ENCODE assay signal across 18 cellular contexts in genomic region chr15:62612771-62613170, GRCh38.
DNase-seq lines count a peak whose midpoint lies in the region; ATAC-seq, FAIRE-seq and TF ChIP-seq lines count a peak whose summit lies in the region.
"Had no signal": no experiment of that assay in that cellular context is flagged by ENCODE, and none has a peak within 500 bp of the region (broad histone marks: within the 10 kb centered on the region; RNA-seq: fewer than 3 reads in every experiment).

No MANE protein-coding gene starts in this region.

- BruUV-seq in HepG2 (replicated peaks; lab: Mats Ljungman, UMichigan), result no TSS peak

- in situ Hi-C loops in HepG2 (cut with HindIII; ENCODE audit: extremely low pct_ligation_motif_present, low pct_unique_long_range_greater_than_20kb), result no loop called here

- no peak overlapping the region for H3K27ac Mint-ChIP-seq in astrocyte (ENCODE audit: unreplicated experiment)
- no peak overlapping the region for H3K27ac Mint-ChIP-seq in T-helper 2 cell treated with Interferon-gamma antibody and Interleukin-4, amounts not matched to agents 5 μg/mL and 100 μg/mL, for 36 hours
- H3K27ac Mint-ChIP-seq: CD4-positive, alpha-beta T cell had no signal

- no peak for TF ChIP-seq POLR2A in HepG2 (IDR thresholded peaks at IDR 0.05; ENCODE audit: insufficient read depth in 1 of 2, low read depth in 2 of 2, low read length in 2 of 2)
- TF ChIP-seq POLR2A in right lobe of liver (IDR thresholded peaks at IDR 0.05), result no peak
- no peak for TF ChIP-seq POLR2A in upper lobe of left lung (IDR thresholded peaks at IDR 0.05)

- H3K79me2 ChIP-seq in HepG2 (ENCODE audit: insufficient read depth, low read length) (no peaks in the 10 kb centered on the region), astrocyte (ENCODE audit: insufficient read depth, low read length) (no peaks in the 10 kb centered on the region)

- no peaks in the 10 kb centered on the region for H3K27me3 ChIP-seq in HepG2 (ENCODE audit: control insufficient read depth in 1 of 2, insufficient read depth in 2 of 2, low read length in 2 of 2)
- no peaks in the 10 kb centered on the region for H3K27me3 ChIP-seq in right lobe of liver
- no peaks in the 10 kb centered on the region for H3K27me3 ChIP-seq in astrocyte (ENCODE audit: insufficient read depth, low read length)
- H3K27me3 ChIP-seq in upper lobe of left lung, result no peaks in the 10 kb centered on the region
- H3K27me3 ChIP-seq: BLaER1 treated with 17β-estradiol and CSF1 and Interleukin-3, amounts not matched to agents 10 nM and 100 nM had no signal

- FAIRE-seq in HepG2 (lab: Jason Lieb, UNC) (peak; percentile 48), astrocyte (lab: Jason Lieb, UNC) (no peak)
- FAIRE-seq: GM12892, H54 had no signal

- TF ChIP-seq CTCF in HepG2 (CRISPR knock-in tag; IDR thresholded peaks at IDR 0.05), result no peak
- TF ChIP-seq CTCF in right lobe of liver (IDR thresholded peaks at IDR 0.05), result no peak
- TF ChIP-seq CTCF in astrocyte (IDR thresholded peaks at IDR 0.05; ENCODE audit: insufficient read depth, low read depth, low read length), result no peak
- TF ChIP-seq CTCF in upper lobe of left lung (IDR thresholded peaks at IDR 0.05), result no peak

- 96% methylated on average over 2 of the region's 2 CpGs for WGBS in HepG2 (ENCODE audit: low lambda C conversion rate)
- WGBS in right lobe of liver (ENCODE audit: insufficient coverage, low coverage, low lambda C conversion rate, missing lambda C conversion rate), result 91% methylated on average over 2 of the region's 2 CpGs
- WGBS in upper lobe of left lung, 2 donors, result 94 to 96% methylated on average over 2 of the region's 2 CpGs

- H3K27ac ChIP-seq in HepG2 (ENCODE audit: extremely low read length, insufficient read depth, low read length) (no peak overlapping the region), right lobe of liver (no peak overlapping the region), astrocyte (ENCODE audit: low read depth, low read length) (no peak overlapping the region), upper lobe of left lung (no peak overlapping the region)
- H3K27ac ChIP-seq: BLaER1 treated with 17β-estradiol and CSF1 and Interleukin-3, amounts not matched to agents 10 nM and 100 nM; GM23248 had no signal

- H2AFZ ChIP-seq in HepG2 (ENCODE audit: low read length), result no peak overlapping the region
- no peak overlapping the region for H2AFZ ChIP-seq in astrocyte (ENCODE audit: low read depth, low read length)
- H2AFZ ChIP-seq: GM23248 had no signal

- CTCF ChIA-PET in HepG2 (lab: Yijun Ruan, JAX; ENCODE audit: low intra/inter-chr PET ratio, low total read pairs), result no interaction called here

- H3K36me3 Mint-ChIP-seq in astrocyte (ENCODE audit: low read depth, unreplicated experiment), result no peaks in the 10 kb centered on the region
- H3K36me3 Mint-ChIP-seq in T-helper 2 cell treated with Interferon-gamma antibody and Interleukin-4, amounts not matched to agents 5 μg/mL and 100 μg/mL, for 36 hours (ENCODE audit: low read depth), result no peaks in the 10 kb centered on the region

- TF ChIP-seq EP300 in HepG2 (IDR thresholded peaks at IDR 0.05; ENCODE audit: low read depth in 2 of 2, low read length in 2 of 2) (no peak), HepG2 (CRISPR knock-in tag; IDR thresholded peaks at IDR 0.05; ENCODE audit: borderline replicate concordance) (no peak), upper lobe of left lung (IDR thresholded peaks at IDR 0.05) (no peak)

- H3K4me3 ChIP-seq in HepG2 (replicated peaks in 1 of 3; ENCODE audit: insufficient read depth in 1 of 3, low read depth in 2 of 3, low read length in 3 of 3), result no peak overlapping the region
- H3K4me3 ChIP-seq in right lobe of liver, result no peak overlapping the region
- H3K4me3 ChIP-seq in astrocyte (ENCODE audit: insufficient read depth, low read depth, low read length), result no peak overlapping the region
- H3K4me3 ChIP-seq in upper lobe of left lung, result no peak overlapping the region
- H3K4me3 ChIP-seq: BLaER1 treated with 17β-estradiol and CSF1 and Interleukin-3, amounts not matched to agents 10 nM and 100 nM; GM23248 had no signal

- H3K9me3 ChIP-seq in HepG2 (ENCODE audit: low read length), result no peaks in the 10 kb centered on the region
- H3K9me3 ChIP-seq in right lobe of liver, result no peaks in the 10 kb centered on the region
- no peaks in the 10 kb centered on the region for H3K9me3 ChIP-seq in astrocyte (ENCODE audit: insufficient read depth, low read depth, low read length)
- H3K9me3 ChIP-seq in upper lobe of left lung, result no peaks in the 10 kb centered on the region
- H3K9me3 ChIP-seq: BLaER1 treated with 17β-estradiol and CSF1 and Interleukin-3, amounts not matched to agents 10 nM and 100 nM had no signal

- intact Hi-C loops in HepG2 (cut with micrococcal nuclease; ENCODE audit: unreplicated experiment), result no loop called here
- intact Hi-C loops in right lobe of liver (cut with DNase I), result no loop called here

- no peaks in the 10 kb centered on the region for H3K27me3 Mint-ChIP-seq in astrocyte (ENCODE audit: low read depth, unreplicated experiment)
- H3K27me3 Mint-ChIP-seq in T-helper 2 cell treated with Interferon-gamma antibody and Interleukin-4, amounts not matched to agents 5 μg/mL and 100 μg/mL, for 36 hours (ENCODE audit: low read depth), result no peaks in the 10 kb centered on the region

- H3K4me1 ChIP-seq in HepG2 (ENCODE audit: insufficient read depth, low read length) (no peaks in the 10 kb centered on the region), right lobe of liver (no peaks in the 10 kb centered on the region), astrocyte (ENCODE audit: insufficient read depth, low read length) (peaks cover 8% of the 10 kb centered on the region), upper lobe of left lung (no peaks in the 10 kb centered on the region)

- POLR2A ChIA-PET in HepG2 (lab: Yijun Ruan, JAX), result no interaction called here

- H3K4me2 ChIP-seq in HepG2 (ENCODE audit: low read depth, low read length) (no peak overlapping the region), astrocyte (ENCODE audit: low read length) (no peak overlapping the region)
- H3K4me2 ChIP-seq: BLaER1 treated with 17β-estradiol and CSF1 and Interleukin-3, amounts not matched to agents 10 nM and 100 nM had no signal

- H3K36me3 ChIP-seq in HepG2 (replicated peaks in 1 of 2; ENCODE audit: control insufficient read depth in 1 of 2, insufficient read depth in 2 of 2, low read length in 2 of 2), result no peaks in the 10 kb centered on the region
- H3K36me3 ChIP-seq in right lobe of liver, result no peaks in the 10 kb centered on the region
- no peaks in the 10 kb centered on the region for H3K36me3 ChIP-seq in astrocyte (ENCODE audit: insufficient read depth, low read length)
- no peaks in the 10 kb centered on the region for H3K36me3 ChIP-seq in upper lobe of left lung
- H3K36me3 ChIP-seq: BLaER1 treated with 17β-estradiol and CSF1 and Interleukin-3, amounts not matched to agents 10 nM and 100 nM had no signal

- ATAC-seq in HepG2 (no peak), right lobe of liver (no peak), upper lobe of left lung (ENCODE audit: low FRiP score in 2 of 2) (no peak), HG02759 (IDR thresholded peaks at IDR 0.05; ENCODE audit: unreplicated experiment) (no peak), HG03460 (IDR thresholded peaks at IDR 0.05; ENCODE audit: unreplicated experiment) (no peak)

- peaks cover 22% of the 10 kb centered on the region for H3K4me1 Mint-ChIP-seq in astrocyte (ENCODE audit: low read depth, unreplicated experiment)
- H3K4me1 Mint-ChIP-seq in T-helper 2 cell treated with Interferon-gamma antibody and Interleukin-4, amounts not matched to agents 5 μg/mL and 100 μg/mL, for 36 hours (ENCODE audit: low read depth), result no peaks in the 10 kb centered on the region

- no peak for TF ChIP-seq RAD21 in HepG2 (CRISPR knock-in tag; IDR thresholded peaks at IDR 0.05)

- H3K9ac ChIP-seq in HepG2 (ENCODE audit: insufficient read depth, low read depth, low read length) (no peak overlapping the region), astrocyte (ENCODE audit: low read length) (no peak overlapping the region)
- H3K9ac ChIP-seq: BLaER1 treated with 17β-estradiol and CSF1 and Interleukin-3, amounts not matched to agents 10 nM and 100 nM; GM23248 had no signal

- no peaks in the 10 kb centered on the region for H3K9me3 Mint-ChIP-seq in astrocyte (ENCODE audit: unreplicated experiment)
- H3K9me3 Mint-ChIP-seq in T-helper 2 cell treated with Interferon-gamma antibody and Interleukin-4, amounts not matched to agents 5 μg/mL and 100 μg/mL, for 36 hours, result no peaks in the 10 kb centered on the region
- H3K9me3 Mint-ChIP-seq: CD4-positive, alpha-beta T cell had no signal

- H3K4me3 Mint-ChIP-seq in astrocyte (ENCODE audit: unreplicated experiment), result no peak overlapping the region
- H3K4me3 Mint-ChIP-seq in T-helper 2 cell treated with Interferon-gamma antibody and Interleukin-4, amounts not matched to agents 5 μg/mL and 100 μg/mL, for 36 hours, result no peak overlapping the region
- H3K4me3 Mint-ChIP-seq: CD4-positive, alpha-beta T cell had no signal

- H4K20me1 ChIP-seq in HepG2 (ENCODE audit: insufficient read depth, low read length), result no peaks in the 10 kb centered on the region
- H4K20me1 ChIP-seq in astrocyte (ENCODE audit: insufficient read depth, low read length), result no peaks in the 10 kb centered on the region
- H4K20me1 ChIP-seq: BLaER1 treated with 17β-estradiol and CSF1 and Interleukin-3, amounts not matched to agents 10 nM and 100 nM had no signal

- DNase-seq in HepG2 (ENCODE audit: low spot score) (no peak), right lobe of liver (no peak), astrocyte (ENCODE audit: low read depth) (peak; percentile 62), iris pigment epithelial cell (ENCODE audit: low read depth) (peak; percentile 39), upper lobe of left lung (no peak)
- no peak for DNase-seq in T-helper 2 cell treated with Interferon-gamma antibody and Interleukin-4, amounts not matched to agents 5 μg/mL and 100 μg/mL, for 36 hours (ENCODE audit: low spot score)
- DNase-seq: 8988T; ACHN; CD4-positive, alpha-beta T cell; DMS153; DND-41; GDM1; GM23248 had no signal

TF ChIP-seq in HepG2, 621 proteins besides CTCF, POLR2A, EP300 and RAD21:
- TF ChIP-seq ZNF629 (CRISPR knock-in tag; conservative IDR thresholded peaks at IDR 0.05) (0 out of 2 replicates have a peak, but pooled peaks have one; percentile 32), CEBPG (CRISPR knock-in tag; IDR thresholded peaks at IDR 0.05) (no peak)

Comparison
In these comparisons a context has a peak if more than half of its experiments do, and no peak if none do; other contexts are left out.
1. DNase-seq: peak in astrocyte (single experiment) and iris pigment epithelial cell (single experiment); none in HepG2 (single experiment), right lobe of liver (0 of 3), upper lobe of left lung (0 of 2) and T-helper 2 cell treated with Interferon-gamma antibody and Interleukin-4, amounts not matched to agents 5 μg/mL and 100 μg/mL, for 36 hours (single experiment).